In the genomic region with DNA sequence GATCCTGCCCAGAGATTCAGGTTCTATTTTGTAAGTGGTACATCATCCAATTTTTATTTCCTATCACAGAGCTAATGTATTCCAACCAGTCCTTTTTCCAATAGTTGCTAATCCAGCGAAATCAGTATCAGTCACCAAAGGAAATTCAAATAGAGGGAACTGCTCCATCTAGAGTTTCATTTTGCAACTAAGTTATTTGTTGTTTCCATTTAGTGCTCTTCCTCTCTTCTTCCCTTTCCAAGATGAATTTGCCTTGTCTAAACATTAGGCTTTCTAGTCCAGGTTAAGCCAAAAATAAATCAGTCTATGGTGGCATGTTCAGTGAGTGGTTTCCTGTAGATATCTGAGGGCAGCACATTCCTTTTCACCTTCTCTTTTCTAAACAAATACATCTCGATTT, we compare ENCODE assay signal across 10 cellular contexts.
A peak's percentile ranks its signal among the peaks of the same experiment; 100 is the strongest.
DNase-seq lines count a peak whose midpoint lies in the region; ATAC-seq and TF ChIP-seq lines count a peak whose summit lies in the region.
"Had no signal": no experiment of that assay in that cellular context is flagged by ENCODE, and none has a peak within 500 bp of the region (broad histone marks: within the 10 kb centered on the region; RNA-seq: fewer than 3 reads in every experiment).

No MANE protein-coding gene starts in this region.

- H3K4me1 ChIP-seq in ACC112 (ENCODE audit: control insufficient read depth, insufficient read depth, low read length, unreplicated experiment) (peaks cover 12% of the 10 kb centered on the region), body of pancreas (no peaks in the 10 kb centered on the region), liver (ENCODE audit: control insufficient read depth in 4 of 4, insufficient read depth in 4 of 4, low read length in 3 of 4) (peaks cover 0 to 11% (median 4%) of the 10 kb centered on the region in 4 donors)

- WGBS in body of pancreas, 2 donors = 6 to 7% methylated on average over 2 of the region's 2 CpGs
- 9% methylated on average over 2 of the region's 2 CpGs for WGBS in liver

- H3K27ac Mint-ChIP-seq in HFFc6 = no peak overlapping the region
- H3K27ac Mint-ChIP-seq: activated naive CD4-positive, alpha-beta T cell treated with anti-CD3 and anti-CD28 coated beads, Interleukin-2, amount 50 U/mL, for 24 hours had no signal

- peak; percentile 90 to 91 for TF ChIP-seq RAD21 in liver (IDR thresholded peaks at IDR 0.05)

- H3K27me3 Mint-ChIP-seq in HFFc6 (ENCODE audit: insufficient read depth) = peaks cover 3% of the 10 kb centered on the region; the same call in 1 of the 2 replicates
- H3K27me3 Mint-ChIP-seq: activated naive CD4-positive, alpha-beta T cell treated with anti-CD3 and anti-CD28 coated beads, Interleukin-2, amount 50 U/mL, for 24 hours had no signal

- H3K9me3 Mint-ChIP-seq in HFFc6 = no peaks in the 10 kb centered on the region
- H3K9me3 Mint-ChIP-seq: activated naive CD4-positive, alpha-beta T cell treated with anti-CD3 and anti-CD28 coated beads, Interleukin-2, amount 50 U/mL, for 24 hours had no signal

- H3K79me2 ChIP-seq in ACC112 (ENCODE audit: control insufficient read depth, insufficient read depth, low read length, unreplicated experiment) = no peaks in the 10 kb centered on the region

- TF ChIP-seq CTCF in HFFc6 (IDR thresholded peaks at IDR 0.05) (peak; percentile 74), body of pancreas (IDR thresholded peaks at IDR 0.05) (peak; percentile 13 to 60 (median 53)), liver (IDR thresholded peaks at IDR 0.05; ENCODE audit: low read depth, low read length, missing input control) (peak; percentile 51)

- H3K27me3 ChIP-seq in ACC112 (ENCODE audit: insufficient read depth, low read length) = no peaks in the 10 kb centered on the region
- no peaks in the 10 kb centered on the region for H3K27me3 ChIP-seq in body of pancreas
- H3K27me3 ChIP-seq in liver (ENCODE audit: control insufficient read depth in 4 of 4, insufficient read depth in 4 of 4, low read length in 3 of 4) = no peaks in the 10 kb centered on the region

- intact Hi-C loops in body of pancreas (cut with DNase I) = no loop called here

- no peak overlapping the region for H3K9ac ChIP-seq in liver (ENCODE audit: low read depth in 1 of 2, low read length in 2 of 2)

- no peaks in the 10 kb centered on the region for H3K36me3 Mint-ChIP-seq in HFFc6 (ENCODE audit: low read depth)
- H3K36me3 Mint-ChIP-seq: activated naive CD4-positive, alpha-beta T cell treated with anti-CD3 and anti-CD28 coated beads, Interleukin-2, amount 50 U/mL, for 24 hours had no signal

- no peak for TF ChIP-seq POLR2A in body of pancreas (IDR thresholded peaks at IDR 0.05)

- H3K4me1 Mint-ChIP-seq in HFFc6 (ENCODE audit: low read depth) = peaks cover 8% of the 10 kb centered on the region; the same call in 1 of the 2 replicates
- H3K4me1 Mint-ChIP-seq: activated naive CD4-positive, alpha-beta T cell treated with anti-CD3 and anti-CD28 coated beads, Interleukin-2, amount 50 U/mL, for 24 hours had no signal

- ATAC-seq in body of pancreas = peak; percentile 35

- H3K27ac ChIP-seq in ACC112 (ENCODE audit: low read depth, low read length) (no peak overlapping the region), body of pancreas (no peak overlapping the region), liver (ENCODE audit: low read depth in 1 of 2, low read length in 2 of 2) (no peak overlapping the region)

- H3K4me3 Mint-ChIP-seq in HFFc6 = no peak overlapping the region
- H3K4me3 Mint-ChIP-seq: activated naive CD4-positive, alpha-beta T cell treated with anti-CD3 and anti-CD28 coated beads, Interleukin-2, amount 50 U/mL, for 24 hours had no signal

- H3K36me3 ChIP-seq in ACC112 (ENCODE audit: insufficient read depth, low read length) (no peaks in the 10 kb centered on the region), body of pancreas (replicated peaks in 1 of 2; ENCODE audit: insufficient read depth in 1 of 2, low read depth in 2 of 2) (no peaks in the 10 kb centered on the region), liver (ENCODE audit: control insufficient read depth in 4 of 4, insufficient read depth in 3 of 4, low read depth in 1 of 4, low read length in 3 of 4) (no peaks in the 10 kb centered on the region)

- H2AFZ ChIP-seq in ACC112 (ENCODE audit: low read length, unreplicated experiment) = peak overlapping the region; percentile 50

- no peak overlapping the region for H3K4me3 ChIP-seq in ACC112 (ENCODE audit: low read depth, low read length)
- no peak overlapping the region for H3K4me3 ChIP-seq in body of pancreas
- no peak overlapping the region for H3K4me3 ChIP-seq in liver (ENCODE audit: low read depth in 1 of 3, low read length in 3 of 3)

- no peaks in the 10 kb centered on the region for H3K9me3 ChIP-seq in body of pancreas
- H3K9me3 ChIP-seq in liver (ENCODE audit: control insufficient read depth in 4 of 4, low read length in 3 of 4) = no peaks in the 10 kb centered on the region

- DNase-seq in HFFc6 (peak; percentile 30), body of pancreas (no peak), activated gamma-delta T cell (lab: John Stamatoyannopoulos, UW) (no peak), nucleus accumbens (lab: John Stamatoyannopoulos, UW) (no peak)
- no peak for DNase-seq in stimulated activated CD4-positive, alpha-beta T cell treated with anti-CD3 and anti-CD28 coated beads, Interleukin-4, amount 100 ng/mL, for 1 hour
- DNase-seq in activated CD4-positive, alpha-beta T cell treated with anti-CD3 and anti-CD28 coated beads for 1 hour = no peak
- DNase-seq: RPMI8226 had no signal

TF ChIP-seq in liver, 16 proteins besides CTCF, POLR2A, EP300 and RAD21:
- TF ChIP-seq RXRA (IDR thresholded peaks at IDR 0.05) (peak; percentile 6 to 18), YY1 (IDR thresholded peaks at IDR 0.05) (no peak)
